ENCODE assay signal across 28 cellular contexts in the genomic region with DNA sequence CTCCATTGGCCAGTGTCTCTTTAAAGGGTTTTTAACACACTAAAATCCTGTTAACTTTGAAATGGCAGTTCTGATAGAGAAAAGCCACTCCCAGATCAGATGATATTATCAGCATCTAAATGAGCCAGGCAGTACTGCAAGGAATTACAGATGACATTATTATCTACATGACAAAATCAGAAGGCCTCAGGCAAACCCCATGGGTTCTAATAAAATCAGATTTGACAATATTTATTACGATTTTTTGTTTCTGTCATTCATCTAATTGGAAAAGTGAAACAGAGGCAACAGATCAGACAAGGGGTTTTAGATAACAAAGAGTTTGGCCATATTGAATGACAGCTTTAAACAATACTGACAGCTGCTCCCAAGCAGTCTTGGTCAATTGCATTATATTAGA.
DNase-seq lines count a peak whose midpoint lies in the region; ATAC-seq and TF ChIP-seq lines count a peak whose summit lies in the region.
"Had no signal": no experiment of that assay in that cellular context is flagged by ENCODE, and none has a peak within 500 bp of the region (broad histone marks: within the 10 kb centered on the region; RNA-seq: fewer than 3 reads in every experiment).

No MANE protein-coding gene starts in this region.

- ATAC-seq in GM23338: no peak
- ATAC-seq in foreskin keratinocyte: no peak
- ATAC-seq in GM19463 (IDR thresholded peaks at IDR 0.05; ENCODE audit: unreplicated experiment): no peak
- ATAC-seq: A549 had no signal

- no peak for DNase-seq in GM23338 (ENCODE audit: low spot score)
- no peak for DNase-seq in MM.1S
- peak; percentile 89 for DNase-seq in SK-N-DZ (ENCODE audit: low spot score)
- no peak for DNase-seq in foreskin keratinocyte
- no peak for DNase-seq in kidney tubule cell (ENCODE audit: low spot score)
- DNase-seq in NCI-H2081 treated with DMSO at 0.1 percent for 48 hours (lab: John Stamatoyannopoulos, UW): no peak
- DNase-seq in activated CD4-positive, alpha-beta memory T cell treated with anti-CD3 and anti-CD28 coated beads for 36 hours: no peak
- DNase-seq: AML-193; C1 segment of cervical spinal cord; CD4-positive, alpha-beta memory T cell; COR-L47; DMS79; EL; GDM1; KBM-7; MG63; NCI-H187; NCI-H2171 treated with DMSO at 0.1 percent for 48 hours; NCI-H345; NCI-H510A treated with DMSO at 0.1 percent for 48 hours; NCI-H748 treated with DMSO at 0.1 percent for 48 hours; NK-92 treated with Interleukin-12 subunit alpha and Interleukin-12 subunit beta, amount 100 ng/mL, for 24 hours; PC-9; SHP77 treated with DMSO at 0.1 percent for 48 hours; T-helper 2 cell had no signal

- POLR2A ChIA-PET in activated CD4-positive, alpha-beta memory T cell treated with anti-CD3 and anti-CD28 coated beads for 36 hours (lab: Charles Lee): no interaction called here

- H3K9me3 ChIP-seq in MM.1S (replicated peaks; ENCODE audit: insufficient read depth, low read length): no peaks in the 10 kb centered on the region
- H3K9me3 ChIP-seq: A549, MG63 had no signal

- H3K27ac Mint-ChIP-seq in GM23338: peak overlapping the region; percentile 61; the same call in 1 of the 2 replicates
- H3K27ac Mint-ChIP-seq in activated CD4-positive, alpha-beta memory T cell treated with anti-CD3 and anti-CD28 coated beads for 36 hours: no peak overlapping the region
- H3K27ac Mint-ChIP-seq: CD4-positive, alpha-beta memory T cell had no signal

- H3K36me3 Mint-ChIP-seq in GM23338 (ENCODE audit: low read depth): peaks cover 16% of the 10 kb centered on the region
- no peaks in the 10 kb centered on the region for H3K36me3 Mint-ChIP-seq in activated CD4-positive, alpha-beta memory T cell treated with anti-CD3 and anti-CD28 coated beads for 36 hours
- H3K36me3 Mint-ChIP-seq: CD4-positive, alpha-beta memory T cell had no signal

- H3K36me3 ChIP-seq in GM23338 (ENCODE audit: insufficient read depth): peaks cover 4% of the 10 kb centered on the region; the same call in 1 of the 2 replicates
- no peaks in the 10 kb centered on the region for H3K36me3 ChIP-seq in MM.1S (replicated peaks; ENCODE audit: insufficient read depth, low read length)
- H3K36me3 ChIP-seq: MG63 had no signal

- no peak overlapping the region for H3K9ac ChIP-seq in MM.1S (ENCODE audit: low read length)

- H3K9me2 ChIP-seq in GM23338 (ENCODE audit: insufficient read depth): no peaks in the 10 kb centered on the region
- no peaks in the 10 kb centered on the region for H3K9me2 ChIP-seq in MM.1S (replicated peaks; ENCODE audit: insufficient read depth, low read length)

- H2AFZ ChIP-seq in GM23338 (no peak overlapping the region), MM.1S (ENCODE audit: low read length) (no peak overlapping the region)
- H2AFZ ChIP-seq: PC-9 had no signal

- TF ChIP-seq CTCF in GM23338 (conservative IDR thresholded peaks at IDR 0.05; ENCODE audit: low read depth in 2 of 2): no peak
- no peak for TF ChIP-seq CTCF in MM.1S (IDR thresholded peaks at IDR 0.05; ENCODE audit: low read length)
- no peak for TF ChIP-seq CTCF in foreskin keratinocyte (conservative IDR thresholded peaks at IDR 0.05)

- no peak overlapping the region for H3K27ac ChIP-seq in GM23338 (ENCODE audit: low read depth)
- peak overlapping the region; percentile 40; the same call in 1 of the 2 replicates for H3K27ac ChIP-seq in MM.1S (ENCODE audit: low read length)
- H3K27ac ChIP-seq in foreskin keratinocyte: peak overlapping the region; percentile 20
- H3K27ac ChIP-seq: A549, PC-9, SK-N-MC had no signal

- H3K4me2 ChIP-seq in GM23338 (no peak overlapping the region), MM.1S (ENCODE audit: low read depth, low read length) (0 out of 2 replicates have a peak overlapping the region, but pooled peaks have one; percentile 4)
- H3K4me2 ChIP-seq: A549, PC-9 had no signal

- H3K79me2 ChIP-seq in GM23338 (replicated peaks; ENCODE audit: insufficient read depth) (no peaks in the 10 kb centered on the region), MM.1S (ENCODE audit: low read length) (no peaks in the 10 kb centered on the region)

- H3K4me3 Mint-ChIP-seq in GM23338: no peak overlapping the region
- H3K4me3 Mint-ChIP-seq in activated CD4-positive, alpha-beta memory T cell treated with anti-CD3 and anti-CD28 coated beads for 36 hours: no peak overlapping the region
- H3K4me3 Mint-ChIP-seq: CD4-positive, alpha-beta memory T cell had no signal

- H3K27me3 ChIP-seq in GM23338 (ENCODE audit: insufficient read depth) (no peaks in the 10 kb centered on the region), MM.1S (replicated peaks; ENCODE audit: insufficient read depth, low read length) (no peaks in the 10 kb centered on the region), foreskin keratinocyte (no peaks in the 10 kb centered on the region)
- H3K27me3 ChIP-seq: MG63 had no signal

- peaks cover 24% of the 10 kb centered on the region for H3K4me1 Mint-ChIP-seq in GM23338
- H3K4me1 Mint-ChIP-seq in activated CD4-positive, alpha-beta memory T cell treated with anti-CD3 and anti-CD28 coated beads for 36 hours (ENCODE audit: low read depth): no peaks in the 10 kb centered on the region
- H3K4me1 Mint-ChIP-seq: CD4-positive, alpha-beta memory T cell had no signal

- no peaks in the 10 kb centered on the region for H3F3A ChIP-seq in GM23338 (replicated peaks; ENCODE audit: low read depth)
- peaks cover 8% of the 10 kb centered on the region; the same call in 1 of the 2 replicates for H3F3A ChIP-seq in MM.1S (ENCODE audit: insufficient read depth, low read length)

- no peaks in the 10 kb centered on the region for H3K9me3 Mint-ChIP-seq in GM23338
- H3K9me3 Mint-ChIP-seq in activated CD4-positive, alpha-beta memory T cell treated with anti-CD3 and anti-CD28 coated beads for 36 hours: no peaks in the 10 kb centered on the region

- intact Hi-C loops in activated CD4-positive, alpha-beta memory T cell treated with anti-CD3 and anti-CD28 coated beads for 36 hours (cut with micrococcal nuclease): no loop called here

- CTCF ChIA-PET in activated CD4-positive, alpha-beta memory T cell treated with anti-CD3 and anti-CD28 coated beads for 36 hours (lab: Charles Lee): no interaction called here

- peaks cover 15% of the 10 kb centered on the region; the same call in 1 of the 2 replicates for H3K4me1 ChIP-seq in GM23338 (ENCODE audit: insufficient read depth)
- peaks cover 21% of the 10 kb centered on the region for H3K4me1 ChIP-seq in MM.1S (ENCODE audit: low read length)
- H3K4me1 ChIP-seq in foreskin keratinocyte: peaks cover 20% of the 10 kb centered on the region
- H3K4me1 ChIP-seq: A549 had no signal

- H3K27me3 Mint-ChIP-seq in GM23338 (ENCODE audit: insufficient read depth, low read depth, poor library complexity): peaks cover 4% of the 10 kb centered on the region
- peaks cover 2% of the 10 kb centered on the region for H3K27me3 Mint-ChIP-seq in activated CD4-positive, alpha-beta memory T cell treated with anti-CD3 and anti-CD28 coated beads for 36 hours
- H3K27me3 Mint-ChIP-seq: CD4-positive, alpha-beta memory T cell had no signal

- H3K4me3 ChIP-seq in GM23338 (no peak overlapping the region), MM.1S (ENCODE audit: low read length) (no peak overlapping the region)
- H3K4me3 ChIP-seq: A549, MG63, PC-9, SK-N-MC had no signal

- H4K20me1 ChIP-seq in GM23338 (replicated peaks; ENCODE audit: insufficient read depth) (no peaks in the 10 kb centered on the region), MM.1S (ENCODE audit: insufficient read depth, low read length) (no peaks in the 10 kb centered on the region)

TF ChIP-seq in GM23338, 12 proteins besides CTCF, POLR2A, EP300 and RAD21:
- no peak for TF ChIP-seq ZNF331 (CRISPR knock-in tag; IDR thresholded peaks at IDR 0.05; ENCODE audit: low read depth)
- TF ChIP-seq CREB1 (CRISPR knock-in tag; IDR thresholded peaks at IDR 0.05; ENCODE audit: low read depth): no peak
- TF ChIP-seq, protein P1, sequence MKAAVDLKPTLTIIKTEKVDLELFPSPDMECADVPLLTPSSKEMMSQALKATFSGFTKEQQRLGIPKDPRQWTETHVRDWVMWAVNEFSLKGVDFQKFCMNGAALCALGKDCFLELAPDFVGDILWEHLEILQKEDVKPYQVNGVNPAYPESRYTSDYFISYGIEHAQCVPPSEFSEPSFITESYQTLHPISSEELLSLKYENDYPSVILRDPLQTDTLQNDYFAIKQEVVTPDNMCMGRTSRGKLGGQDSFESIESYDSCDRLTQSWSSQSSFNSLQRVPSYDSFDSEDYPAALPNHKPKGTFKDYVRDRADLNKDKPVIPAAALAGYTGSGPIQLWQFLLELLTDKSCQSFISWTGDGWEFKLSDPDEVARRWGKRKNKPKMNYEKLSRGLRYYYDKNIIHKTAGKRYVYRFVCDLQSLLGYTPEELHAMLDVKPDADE (IDR thresholded peaks at IDR 0.05): no peak
TF ChIP-seq in GM23338: peak in this region for 0.
